ENCODE assay signal across 1 cellular context in the genomic region with DNA sequence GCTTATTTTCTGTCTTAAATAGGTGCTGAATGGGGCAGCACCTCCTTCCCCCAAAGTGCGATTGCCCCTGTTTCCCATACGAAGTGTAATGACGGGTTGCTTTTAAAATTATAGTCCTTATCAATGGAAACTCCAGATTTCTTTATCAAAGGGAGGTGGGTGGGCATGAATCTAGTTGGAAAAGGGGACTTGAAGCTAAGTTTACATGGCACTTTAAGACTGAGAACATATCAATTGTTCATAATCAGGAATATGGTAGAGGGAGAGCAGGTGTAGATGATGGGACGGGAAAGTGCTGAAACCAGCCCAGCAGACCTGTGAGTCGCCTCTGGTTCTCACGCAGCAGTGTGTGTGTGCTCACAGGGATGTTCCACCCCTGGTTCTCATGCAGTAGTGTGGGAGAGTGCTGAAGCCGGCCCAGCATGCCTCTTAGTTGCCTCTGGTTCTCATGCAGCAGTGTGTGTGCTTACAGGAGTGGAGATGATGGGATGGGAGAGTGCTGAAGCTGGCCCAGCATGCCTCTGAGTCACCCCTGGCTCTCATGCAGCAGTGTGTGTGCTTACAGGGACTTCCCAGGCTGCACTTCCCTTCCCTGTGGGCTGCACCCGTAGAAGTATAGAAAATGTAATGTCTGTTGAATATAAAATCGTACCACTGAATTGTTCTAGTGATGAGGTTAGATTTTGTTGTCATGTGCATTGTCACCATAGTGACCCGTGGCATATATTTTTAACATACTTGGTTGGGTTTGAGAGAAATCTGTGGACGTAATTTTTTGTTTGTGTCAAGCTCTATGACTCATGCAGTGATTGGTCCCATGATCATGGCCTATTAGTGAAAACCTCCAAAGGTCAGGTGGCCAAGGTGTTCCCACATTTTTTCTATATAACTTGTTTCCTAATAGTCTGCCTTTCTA.
TF ChIP-seq lines count a peak whose summit lies in the region.

No MANE protein-coding gene starts in this region.

TF ChIP-seq in GM12878, 131 proteins besides CTCF, POLR2A, EP300 and RAD21 (continued from another document):
- TF ChIP-seq, protein P1, sequence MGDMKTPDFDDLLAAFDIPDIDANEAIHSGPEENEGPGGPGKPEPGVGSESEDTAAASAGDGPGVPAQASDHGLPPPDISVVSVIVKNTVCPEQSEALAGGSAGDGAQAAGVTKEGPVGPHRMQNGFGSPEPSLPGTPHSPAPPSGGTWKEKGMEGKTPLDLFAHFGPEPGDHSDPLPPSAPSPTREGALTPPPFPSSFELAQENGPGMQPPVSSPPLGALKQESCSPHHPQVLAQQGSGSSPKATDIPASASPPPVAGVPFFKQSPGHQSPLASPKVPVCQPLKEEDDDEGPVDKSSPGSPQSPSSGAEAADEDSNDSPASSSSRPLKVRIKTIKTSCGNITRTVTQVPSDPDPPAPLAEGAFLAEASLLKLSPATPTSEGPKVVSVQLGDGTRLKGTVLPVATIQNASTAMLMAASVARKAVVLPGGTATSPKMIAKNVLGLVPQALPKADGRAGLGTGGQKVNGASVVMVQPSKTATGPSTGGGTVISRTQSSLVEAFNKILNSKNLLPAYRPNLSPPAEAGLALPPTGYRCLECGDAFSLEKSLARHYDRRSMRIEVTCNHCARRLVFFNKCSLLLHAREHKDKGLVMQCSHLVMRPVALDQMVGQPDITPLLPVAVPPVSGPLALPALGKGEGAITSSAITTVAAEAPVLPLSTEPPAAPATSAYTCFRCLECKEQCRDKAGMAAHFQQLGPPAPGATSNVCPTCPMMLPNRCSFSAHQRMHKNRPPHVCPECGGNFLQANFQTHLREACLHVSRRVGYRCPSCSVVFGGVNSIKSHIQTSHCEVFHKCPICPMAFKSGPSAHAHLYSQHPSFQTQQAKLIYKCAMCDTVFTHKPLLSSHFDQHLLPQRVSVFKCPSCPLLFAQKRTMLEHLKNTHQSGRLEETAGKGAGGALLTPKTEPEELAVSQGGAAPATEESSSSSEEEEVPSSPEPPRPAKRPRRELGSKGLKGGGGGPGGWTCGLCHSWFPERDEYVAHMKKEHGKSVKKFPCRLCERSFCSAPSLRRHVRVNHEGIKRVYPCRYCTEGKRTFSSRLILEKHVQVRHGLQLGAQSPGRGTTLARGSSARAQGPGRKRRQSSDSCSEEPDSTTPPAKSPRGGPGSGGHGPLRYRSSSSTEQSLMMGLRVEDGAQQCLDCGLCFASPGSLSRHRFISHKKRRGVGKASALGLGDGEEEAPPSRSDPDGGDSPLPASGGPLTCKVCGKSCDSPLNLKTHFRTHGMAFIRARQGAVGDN (IDR thresholded peaks at IDR 0.05): peak; percentile 90
- peak; percentile 90 for TF ChIP-seq SMAD1 (IDR thresholded peaks at IDR 0.05; ENCODE audit: low read depth, partially characterized antibody)
- TF ChIP-seq RBBP5 (conservative IDR thresholded peaks at IDR 0.05): no peak
- TF ChIP-seq ESRRA (IDR thresholded peaks at IDR 0.05; ENCODE audit: low read length): no peak; the same call in 1 of the 2 replicates
- TF ChIP-seq, protein P2, sequence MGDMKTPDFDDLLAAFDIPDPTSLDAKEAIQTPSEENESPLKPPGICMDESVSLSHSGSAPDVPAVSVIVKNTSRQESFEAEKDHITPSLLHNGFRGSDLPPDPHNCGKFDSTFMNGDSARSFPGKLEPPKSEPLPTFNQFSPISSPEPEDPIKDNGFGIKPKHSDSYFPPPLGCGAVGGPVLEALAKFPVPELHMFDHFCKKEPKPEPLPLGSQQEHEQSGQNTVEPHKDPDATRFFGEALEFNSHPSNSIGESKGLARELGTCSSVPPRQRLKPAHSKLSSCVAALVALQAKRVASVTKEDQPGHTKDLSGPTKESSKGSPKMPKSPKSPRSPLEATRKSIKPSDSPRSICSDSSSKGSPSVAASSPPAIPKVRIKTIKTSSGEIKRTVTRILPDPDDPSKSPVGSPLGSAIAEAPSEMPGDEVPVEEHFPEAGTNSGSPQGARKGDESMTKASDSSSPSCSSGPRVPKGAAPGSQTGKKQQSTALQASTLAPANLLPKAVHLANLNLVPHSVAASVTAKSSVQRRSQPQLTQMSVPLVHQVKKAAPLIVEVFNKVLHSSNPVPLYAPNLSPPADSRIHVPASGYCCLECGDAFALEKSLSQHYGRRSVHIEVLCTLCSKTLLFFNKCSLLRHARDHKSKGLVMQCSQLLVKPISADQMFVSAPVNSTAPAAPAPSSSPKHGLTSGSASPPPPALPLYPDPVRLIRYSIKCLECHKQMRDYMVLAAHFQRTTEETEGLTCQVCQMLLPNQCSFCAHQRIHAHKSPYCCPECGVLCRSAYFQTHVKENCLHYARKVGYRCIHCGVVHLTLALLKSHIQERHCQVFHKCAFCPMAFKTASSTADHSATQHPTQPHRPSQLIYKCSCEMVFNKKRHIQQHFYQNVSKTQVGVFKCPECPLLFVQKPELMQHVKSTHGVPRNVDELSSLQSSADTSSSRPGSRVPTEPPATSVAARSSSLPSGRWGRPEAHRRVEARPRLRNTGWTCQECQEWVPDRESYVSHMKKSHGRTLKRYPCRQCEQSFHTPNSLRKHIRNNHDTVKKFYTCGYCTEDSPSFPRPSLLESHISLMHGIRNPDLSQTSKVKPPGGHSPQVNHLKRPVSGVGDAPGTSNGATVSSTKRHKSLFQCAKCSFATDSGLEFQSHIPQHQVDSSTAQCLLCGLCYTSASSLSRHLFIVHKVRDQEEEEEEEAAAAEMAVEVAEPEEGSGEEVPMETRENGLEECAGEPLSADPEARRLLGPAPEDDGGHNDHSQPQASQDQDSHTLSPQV (IDR thresholded peaks at IDR 0.05): peak; percentile 76
- peak; percentile 66; the same call in 1 of the 2 replicates for TF ChIP-seq MTA2 (IDR thresholded peaks at IDR 0.05; ENCODE audit: low read depth)
- peak; percentile 51 to 94; a peak in 3 of 4 replicates for TF ChIP-seq IKZF2 (IDR thresholded peaks at IDR 0.05)
- TF ChIP-seq, protein P3, sequence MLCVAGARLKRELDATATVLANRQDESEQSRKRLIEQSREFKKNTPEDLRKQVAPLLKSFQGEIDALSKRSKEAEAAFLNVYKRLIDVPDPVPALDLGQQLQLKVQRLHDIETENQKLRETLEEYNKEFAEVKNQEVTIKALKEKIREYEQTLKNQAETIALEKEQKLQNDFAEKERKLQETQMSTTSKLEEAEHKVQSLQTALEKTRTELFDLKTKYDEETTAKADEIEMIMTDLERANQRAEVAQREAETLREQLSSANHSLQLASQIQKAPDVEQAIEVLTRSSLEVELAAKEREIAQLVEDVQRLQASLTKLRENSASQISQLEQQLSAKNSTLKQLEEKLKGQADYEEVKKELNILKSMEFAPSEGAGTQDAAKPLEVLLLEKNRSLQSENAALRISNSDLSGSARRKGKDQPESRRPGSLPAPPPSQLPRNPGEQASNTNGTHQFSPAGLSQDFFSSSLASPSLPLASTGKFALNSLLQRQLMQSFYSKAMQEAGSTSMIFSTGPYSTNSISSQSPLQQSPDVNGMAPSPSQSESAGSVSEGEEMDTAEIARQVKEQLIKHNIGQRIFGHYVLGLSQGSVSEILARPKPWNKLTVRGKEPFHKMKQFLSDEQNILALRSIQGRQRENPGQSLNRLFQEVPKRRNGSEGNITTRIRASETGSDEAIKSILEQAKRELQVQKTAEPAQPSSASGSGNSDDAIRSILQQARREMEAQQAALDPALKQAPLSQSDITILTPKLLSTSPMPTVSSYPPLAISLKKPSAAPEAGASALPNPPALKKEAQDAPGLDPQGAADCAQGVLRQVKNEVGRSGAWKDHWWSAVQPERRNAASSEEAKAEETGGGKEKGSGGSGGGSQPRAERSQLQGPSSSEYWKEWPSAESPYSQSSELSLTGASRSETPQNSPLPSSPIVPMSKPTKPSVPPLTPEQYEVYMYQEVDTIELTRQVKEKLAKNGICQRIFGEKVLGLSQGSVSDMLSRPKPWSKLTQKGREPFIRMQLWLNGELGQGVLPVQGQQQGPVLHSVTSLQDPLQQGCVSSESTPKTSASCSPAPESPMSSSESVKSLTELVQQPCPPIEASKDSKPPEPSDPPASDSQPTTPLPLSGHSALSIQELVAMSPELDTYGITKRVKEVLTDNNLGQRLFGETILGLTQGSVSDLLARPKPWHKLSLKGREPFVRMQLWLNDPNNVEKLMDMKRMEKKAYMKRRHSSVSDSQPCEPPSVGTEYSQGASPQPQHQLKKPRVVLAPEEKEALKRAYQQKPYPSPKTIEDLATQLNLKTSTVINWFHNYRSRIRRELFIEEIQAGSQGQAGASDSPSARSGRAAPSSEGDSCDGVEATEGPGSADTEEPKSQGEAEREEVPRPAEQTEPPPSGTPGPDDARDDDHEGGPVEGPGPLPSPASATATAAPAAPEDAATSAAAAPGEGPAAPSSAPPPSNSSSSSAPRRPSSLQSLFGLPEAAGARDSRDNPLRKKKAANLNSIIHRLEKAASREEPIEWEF (IDR thresholded peaks at IDR 0.05; ENCODE audit: insufficient replicate concordance, low read depth, low read length): peak; percentile 99
- no peak; the same call in 1 of the 2 replicates for TF ChIP-seq STAT3 (IDR thresholded peaks at IDR 0.05; ENCODE audit: low read depth, low read length)
- peak; percentile 60 for TF ChIP-seq IRF4 (IDR thresholded peaks at IDR 0.05; ENCODE audit: low read depth, low read length)
- no peak for TF ChIP-seq ASH2L (IDR thresholded peaks at IDR 0.05; ENCODE audit: borderline replicate concordance, low read depth)
- TF ChIP-seq, protein P4, sequence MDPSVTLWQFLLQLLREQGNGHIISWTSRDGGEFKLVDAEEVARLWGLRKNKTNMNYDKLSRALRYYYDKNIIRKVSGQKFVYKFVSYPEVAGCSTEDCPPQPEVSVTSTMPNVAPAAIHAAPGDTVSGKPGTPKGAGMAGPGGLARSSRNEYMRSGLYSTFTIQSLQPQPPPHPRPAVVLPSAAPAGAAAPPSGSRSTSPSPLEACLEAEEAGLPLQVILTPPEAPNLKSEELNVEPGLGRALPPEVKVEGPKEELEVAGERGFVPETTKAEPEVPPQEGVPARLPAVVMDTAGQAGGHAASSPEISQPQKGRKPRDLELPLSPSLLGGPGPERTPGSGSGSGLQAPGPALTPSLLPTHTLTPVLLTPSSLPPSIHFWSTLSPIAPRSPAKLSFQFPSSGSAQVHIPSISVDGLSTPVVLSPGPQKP (IDR thresholded peaks at IDR 0.05; ENCODE audit: low read depth, low read length): 0 out of 2 replicates have a peak, but pooled peaks have one; percentile 52
